8 cellular contexts compared by ENCODE assay signal in genomic region chrX:130172127-130172834, GRCh38. TPM values are rescaled to one million over a fixed set of nuclear protein-coding genes. Genes with fewer than 3 reads are reported as not detected.
DNase-seq lines count a peak whose midpoint lies in the region; ATAC-seq, FAIRE-seq and TF ChIP-seq lines count a peak whose summit lies in the region.

No MANE protein-coding gene starts in this region.

- H3K9ac ChIP-seq in keratinocyte (ENCODE audit: control insufficient read depth, extremely low read depth, insufficient read depth, low read length), result peak overlapping the region; percentile 33
- H3K9ac ChIP-seq in stomach smooth muscle (ENCODE audit: low read length in 2 of 2), result no peak overlapping the region

- no peak for TF ChIP-seq CTCF in keratinocyte (optimal IDR thresholded peaks at IDR 0.05 in 1 of 3, IDR thresholded peaks at IDR 0.05 in 1 of 3, conservative IDR thresholded peaks at IDR 0.05 in 1 of 3; ENCODE audit: extremely low read depth in 1 of 3, insufficient read depth in 2 of 3, low read length in 3 of 3)

- FAIRE-seq in keratinocyte (lab: Jason Lieb, UNC), result no peak

- peaks cover 21% of the 10 kb centered on the region for H3K36me3 Mint-ChIP-seq in T-helper 2 cell treated with Interferon-gamma antibody and Interleukin-4, amounts not matched to agents 5 μg/mL and 100 μg/mL, for 36 hours (ENCODE audit: low read depth)
- peaks cover 2 to 4% of the 10 kb centered on the region in 2 donors for H3K36me3 Mint-ChIP-seq in activated T-cell treated with anti-CD3 and anti-CD28 coated beads, Interleukin-2, amount 50 U/mL, for 72 hours (ENCODE audit: insufficient read depth in 2 of 2)

- no peaks in the 10 kb centered on the region for H3K9me3 Mint-ChIP-seq in T-helper 2 cell treated with Interferon-gamma antibody and Interleukin-4, amounts not matched to agents 5 μg/mL and 100 μg/mL, for 36 hours
- no peaks in the 10 kb centered on the region for H3K9me3 Mint-ChIP-seq in activated T-cell treated with anti-CD3 and anti-CD28 coated beads, Interleukin-2, amount 50 U/mL, for 72 hours

- H3K36me3 ChIP-seq in keratinocyte (ENCODE audit: control insufficient read depth in 2 of 2, extremely low read depth in 1 of 2, insufficient read depth in 2 of 2, low read length in 2 of 2) (no peaks in the 10 kb centered on the region), stomach smooth muscle (ENCODE audit: control insufficient read depth in 2 of 2, insufficient read depth in 2 of 2, low read length in 2 of 2) (no peaks in the 10 kb centered on the region)

- peak overlapping the region; percentile 92 for H3K4me3 Mint-ChIP-seq in T-helper 2 cell treated with Interferon-gamma antibody and Interleukin-4, amounts not matched to agents 5 μg/mL and 100 μg/mL, for 36 hours
- peak overlapping the region; percentile 90 to 96 for H3K4me3 Mint-ChIP-seq in activated T-cell treated with anti-CD3 and anti-CD28 coated beads, Interleukin-2, amount 50 U/mL, for 72 hours

- H3K4me3 ChIP-seq in keratinocyte (ENCODE audit: control insufficient read depth in 2 of 3, extremely low read depth in 1 of 3, insufficient read depth in 2 of 3, low read depth in 1 of 3, low read length in 3 of 3) (peak overlapping the region in 1 of 3 experiments; percentile 29), stomach smooth muscle (ENCODE audit: low read length in 2 of 2) (peak overlapping the region; percentile 64 to 69)

- H3K27ac ChIP-seq in keratinocyte (ENCODE audit: control insufficient read depth, insufficient read depth, low read length), result no peak overlapping the region
- H3K27ac ChIP-seq in stomach smooth muscle (ENCODE audit: low read length), result no peak overlapping the region

- no peak for ATAC-seq in activated T-cell treated with anti-CD3 and anti-CD28 coated beads, Interleukin-2, amount 50 U/mL, for 72 hours (replicated peaks in 1 of 2)
- ATAC-seq in GM21367 (IDR thresholded peaks at IDR 0.05; ENCODE audit: unreplicated experiment) (no peak), GM18873 (IDR thresholded peaks at IDR 0.05; ENCODE audit: low FRiP score, unreplicated experiment) (no peak)

- H3K9me1 ChIP-seq in keratinocyte (ENCODE audit: control insufficient read depth, extremely low read depth, insufficient read depth, low read length), result no peaks in the 10 kb centered on the region

- H3K27me3 ChIP-seq in keratinocyte (ENCODE audit: control insufficient read depth, extremely low read depth, insufficient read depth, low read length) (peaks cover 3% of the 10 kb centered on the region), stomach smooth muscle (ENCODE audit: control insufficient read depth in 1 of 2, insufficient read depth in 2 of 2, low read length in 2 of 2) (peaks cover 0 to 14% of the 10 kb centered on the region in 2 donors)

- H3K9me3 ChIP-seq in keratinocyte (ENCODE audit: control insufficient read depth, low read depth, low read length), result no peaks in the 10 kb centered on the region
- H3K9me3 ChIP-seq in stomach smooth muscle (ENCODE audit: control insufficient read depth in 2 of 2, low read length in 2 of 2), result no peaks in the 10 kb centered on the region

- H3K79me2 ChIP-seq in keratinocyte (ENCODE audit: control insufficient read depth, insufficient read depth, low read length), result no peaks in the 10 kb centered on the region

- peak overlapping the region; percentile 90 for H3K27ac Mint-ChIP-seq in T-helper 2 cell treated with Interferon-gamma antibody and Interleukin-4, amounts not matched to agents 5 μg/mL and 100 μg/mL, for 36 hours
- H3K27ac Mint-ChIP-seq in activated T-cell treated with anti-CD3 and anti-CD28 coated beads, Interleukin-2, amount 50 U/mL, for 72 hours, result peak overlapping the region; percentile 99

- H4K20me1 ChIP-seq in keratinocyte (ENCODE audit: control insufficient read depth, extremely low read depth, insufficient read depth, low read length), result no peaks in the 10 kb centered on the region

- peak overlapping the region; percentile 60 for H3K4me2 ChIP-seq in keratinocyte (ENCODE audit: control insufficient read depth, extremely low read depth, insufficient read depth, low read depth, low read length)

- H3K4me1 Mint-ChIP-seq in T-helper 2 cell treated with Interferon-gamma antibody and Interleukin-4, amounts not matched to agents 5 μg/mL and 100 μg/mL, for 36 hours (ENCODE audit: low read depth), result peaks cover 44% of the 10 kb centered on the region
- peaks cover 31% of the 10 kb centered on the region for H3K4me1 Mint-ChIP-seq in activated T-cell treated with anti-CD3 and anti-CD28 coated beads, Interleukin-2, amount 50 U/mL, for 72 hours (ENCODE audit: low read depth)

- dilution Hi-C loops in keratinocyte (cut with MboI; ENCODE audit: extremely low pct_ligation_motif_present, low sequenced_read_pairs), result no loop called here

- peak overlapping the region; percentile 39 for H2AFZ ChIP-seq in keratinocyte (ENCODE audit: control insufficient read depth, low read length)

- no peak for DNase-seq in T-helper 2 cell treated with Interferon-gamma antibody and Interleukin-4, amounts not matched to agents 5 μg/mL and 100 μg/mL, for 36 hours (ENCODE audit: low spot score)
- no peak for DNase-seq in T-helper 2 cell
- no peak for DNase-seq in activated T-cell treated with anti-CD3 and anti-CD28 coated beads, Interleukin-2, amount 50 U/mL, for 72 hours
- no peak for DNase-seq in keratinocyte (ENCODE audit: low read depth, low spot score)
- no peak for DNase-seq in NCI-H2029 treated with DMSO at 0.1 percent for 48 hours (lab: John Stamatoyannopoulos, UW)

- peaks cover 11% of the 10 kb centered on the region for H3K4me1 ChIP-seq in keratinocyte (ENCODE audit: control insufficient read depth, extremely low read depth, insufficient read depth, low read length)
- peaks cover 13% of the 10 kb centered on the region for H3K4me1 ChIP-seq in stomach smooth muscle (ENCODE audit: control insufficient read depth, insufficient read depth, low read length)

- H3K27me3 Mint-ChIP-seq in T-helper 2 cell treated with Interferon-gamma antibody and Interleukin-4, amounts not matched to agents 5 μg/mL and 100 μg/mL, for 36 hours (ENCODE audit: low read depth), result no peaks in the 10 kb centered on the region
- H3K27me3 Mint-ChIP-seq in activated T-cell treated with anti-CD3 and anti-CD28 coated beads, Interleukin-2, amount 50 U/mL, for 72 hours (ENCODE audit: low read depth), result peaks cover 9% of the 10 kb centered on the region

RNA-seq across cellular contexts. Expression of gene RAB33A, which starts 0.5 kb away (rescaled TPM):
- 10 to 100 TPM; 22.9 to 23.3 TPM for total RNA-seq in activated T-cell treated with anti-CD3 and anti-CD28 coated beads, Interleukin-2, amount 50 U/mL, for 72 hours
- polyA plus RNA-seq in keratinocyte, result 0.09 TPM in 1 of 3 replicates, not detected in the others
- polyA plus RNA-seq in keratinocyte (2011; ENCODE audit: low read depth), result not detected
- 0.05 and 0.07 TPM in 2 replicates for polyA plus RNA-seq in keratinocyte (2011; cell fraction: cytosol; rRNA removed)
- 0.19 TPM in 1 of 2 replicates, not detected in the other for polyA plus RNA-seq in keratinocyte (2011; cell fraction: nucleus; rRNA removed)
- polyA plus RNA-seq in keratinocyte (2012; ENCODE audit: low replicate concordance), result 0.34 TPM in 1 of 2 replicates, not detected in the other
- polyA minus RNA-seq in keratinocyte, result not detected in 3 replicates
- not detected for polyA minus RNA-seq in keratinocyte (2011; cell fraction: cytosol; rRNA and poly(A)+ RNA removed)
- not detected in 2 replicates for polyA minus RNA-seq in keratinocyte (2011; cell fraction: nucleus; rRNA and poly(A)+ RNA removed)

RNA-seq across cellular contexts. Expression of gene AIFM1, which starts 6.6 kb away (rescaled TPM):
- 10 to 100 TPM; 40.6 to 45.6 TPM for total RNA-seq in activated T-cell treated with anti-CD3 and anti-CD28 coated beads, Interleukin-2, amount 50 U/mL, for 72 hours
- polyA plus RNA-seq in keratinocyte, result 36.1 to 52.5 TPM (median 47.8 TPM) in 3 replicates
- polyA plus RNA-seq in keratinocyte (2011; ENCODE audit: low read depth), result 29.2 TPM
- 31.3 and 31.4 TPM in 2 replicates for polyA plus RNA-seq in keratinocyte (2011; cell fraction: cytosol; rRNA removed)
- polyA plus RNA-seq in keratinocyte (2011; cell fraction: nucleus; rRNA removed), result 47.4 and 65.8 TPM in 2 replicates
- 20.9 and 36.2 TPM in 2 replicates for polyA plus RNA-seq in keratinocyte (2012; ENCODE audit: low replicate concordance)
- 10.6 to 34.7 TPM (median 22.2 TPM) in 3 replicates for polyA minus RNA-seq in keratinocyte
- 21.9 TPM for polyA minus RNA-seq in keratinocyte (2011; cell fraction: cytosol; rRNA and poly(A)+ RNA removed)
- polyA minus RNA-seq in keratinocyte (2011; cell fraction: nucleus; rRNA and poly(A)+ RNA removed), result 14.1 and 25.9 TPM in 2 replicates
